ENCODE assay signal across 20 cellular contexts in the genomic region with DNA sequence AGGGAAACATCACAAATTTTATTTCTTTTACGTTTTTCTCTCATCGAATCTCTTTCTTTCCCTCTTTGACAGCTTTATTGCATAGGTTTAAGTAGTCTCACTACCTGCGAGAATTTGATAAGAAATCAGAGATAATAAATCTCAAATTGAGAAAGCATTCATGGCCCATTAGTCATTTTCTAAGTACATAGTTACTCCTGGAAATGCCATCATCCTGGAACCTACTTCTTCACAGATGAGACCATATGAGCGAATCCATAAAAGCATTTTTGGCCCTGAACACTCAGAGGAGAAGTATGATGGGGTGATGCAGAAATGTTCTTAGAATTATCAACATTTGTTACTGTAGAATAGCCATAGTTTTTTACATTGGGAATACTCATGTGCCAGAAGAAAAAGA.
DNase-seq lines count a peak whose midpoint lies in the region; ATAC-seq and TF ChIP-seq lines count a peak whose summit lies in the region.
"Had no signal": no experiment of that assay in that cellular context is flagged by ENCODE, and none has a peak within 500 bp of the region (broad histone marks: within the 10 kb centered on the region; RNA-seq: fewer than 3 reads in every experiment).

No MANE protein-coding gene starts in this region.

- TF ChIP-seq CTCF in Caco-2 (IDR thresholded peaks at IDR 0.05; ENCODE audit: insufficient read depth in 1 of 2, low read depth in 1 of 2, low read length in 1 of 2, severe bottlenecking in 1 of 2, unreplicated experiment in 1 of 2): no peak

- BruUV-seq in Caco-2 (replicated peaks; lab: Mats Ljungman, UMichigan): no TSS peak

- H3K36me3 Mint-ChIP-seq in Caco-2 (ENCODE audit: insufficient read depth, unreplicated experiment): no peaks in the 10 kb centered on the region
- no peaks in the 10 kb centered on the region for H3K36me3 Mint-ChIP-seq in stimulated activated naive B cell treated with anti-CD40 and anti-IgM and Interleukin-4, amounts not matched to agents 10 μg/mL and 1 μg/mL and 100 μg/mL, for 72 hours
- H3K36me3 Mint-ChIP-seq: CD4-positive, alpha-beta memory T cell; T-cell had no signal

- peak overlapping the region; percentile 36 for H3K27ac Mint-ChIP-seq in Caco-2 (ENCODE audit: unreplicated experiment)
- no peak overlapping the region for H3K27ac Mint-ChIP-seq in stimulated activated naive B cell treated with anti-CD40 and anti-IgM and Interleukin-4, amounts not matched to agents 10 μg/mL and 1 μg/mL and 100 μg/mL, for 72 hours
- H3K27ac Mint-ChIP-seq: CD4-positive, alpha-beta memory T cell; GM23338; T-cell had no signal

- no peaks in the 10 kb centered on the region for H3K4me1 Mint-ChIP-seq in Caco-2 (ENCODE audit: low read depth, unreplicated experiment)
- H3K4me1 Mint-ChIP-seq in stimulated activated naive B cell treated with anti-CD40 and anti-IgM and Interleukin-4, amounts not matched to agents 10 μg/mL and 1 μg/mL and 100 μg/mL, for 72 hours: no peaks in the 10 kb centered on the region
- H3K4me1 Mint-ChIP-seq: CD4-positive, alpha-beta memory T cell; T-cell had no signal

- no peak overlapping the region for H3K4me3 Mint-ChIP-seq in Caco-2 (ENCODE audit: unreplicated experiment)
- no peak overlapping the region for H3K4me3 Mint-ChIP-seq in stimulated activated naive B cell treated with anti-CD40 and anti-IgM and Interleukin-4, amounts not matched to agents 10 μg/mL and 1 μg/mL and 100 μg/mL, for 72 hours
- H3K4me3 Mint-ChIP-seq: CD4-positive, alpha-beta memory T cell; GM23338; T-cell had no signal

- no peaks in the 10 kb centered on the region for H3K36me3 ChIP-seq in Caco-2 (ENCODE audit: control insufficient read depth, insufficient read depth, low read length)
- H3K36me3 ChIP-seq: BLaER1 had no signal

- no peaks in the 10 kb centered on the region for H3K27me3 ChIP-seq in Caco-2 (replicated peaks; ENCODE audit: control insufficient read depth, insufficient read depth, low read length)
- H3K27me3 ChIP-seq: BLaER1 had no signal

- intact Hi-C loops in Caco-2 (cut with micrococcal nuclease; ENCODE audit: unreplicated experiment): no loop called here

- POLR2A ChIA-PET in Caco-2 (lab: Charles Lee) (no interaction called here), HEK293T (lab: Yijun Ruan, JAX) (no interaction called here)

- H3K9me3 Mint-ChIP-seq in Caco-2 (ENCODE audit: unreplicated experiment): no peaks in the 10 kb centered on the region
- H3K9me3 Mint-ChIP-seq in stimulated activated naive B cell treated with anti-CD40 and anti-IgM and Interleukin-4, amounts not matched to agents 10 μg/mL and 1 μg/mL and 100 μg/mL, for 72 hours: peaks cover 6 to 8% of the 10 kb centered on the region in 2 donors
- H3K9me3 Mint-ChIP-seq: GM23338 had no signal

- peaks cover 17% of the 10 kb centered on the region; the same call in 1 of the 2 replicates for H3K4me1 ChIP-seq in Caco-2
- H3K4me1 ChIP-seq: BLaER1 had no signal

- DNase-seq in Caco-2 (no peak), HS-27A (ENCODE audit: low read depth) (peak; percentile 35), kidney tubule cell (ENCODE audit: low spot score) (peak; percentile 18), NCI-H345 treated with DMSO at 0.1 percent for 48 hours (lab: John Stamatoyannopoulos, UW; ENCODE audit: unreplicated experiment) (no peak), ACHN (no peak), HEK293T (ENCODE audit: extremely low spot score) (no peak)
- no peak for DNase-seq in stimulated activated naive B cell treated with anti-CD40 and anti-IgM and Interleukin-4, amounts not matched to agents 10 μg/mL and 1 μg/mL and 100 μg/mL, for 72 hours
- DNase-seq: CD4-positive, alpha-beta memory T cell; DMS79; NCI-H1417; NCI-H187; NCI-H2227 treated with DMSO at 0.1 percent for 48 hours; NCI-H524 treated with DMSO at 0.1 percent for 48 hours; Right ventricle myocardium superior; T-cell had no signal

- peak; percentile 72 for ATAC-seq in SK-N-SH treated with all-trans-retinoic acid at 6 μM for 48 hours
- ATAC-seq in stimulated activated naive B cell treated with anti-CD40 and anti-IgM and Interleukin-4, amounts not matched to agents 10 μg/mL and 1 μg/mL and 100 μg/mL, for 72 hours (replicated peaks): no peak
- ATAC-seq: GM23338, HCT116, Panc1, T-cell had no signal

- no peaks in the 10 kb centered on the region for H3K9me3 ChIP-seq in Caco-2

- H3K4me3 ChIP-seq in Caco-2 (ENCODE audit: low read depth, low read length): no peak overlapping the region
- H3K4me3 ChIP-seq: BLaER1, GM23338 had no signal

- no peaks in the 10 kb centered on the region for H3K27me3 Mint-ChIP-seq in Caco-2 (ENCODE audit: insufficient read depth, unreplicated experiment)
- no peaks in the 10 kb centered on the region for H3K27me3 Mint-ChIP-seq in stimulated activated naive B cell treated with anti-CD40 and anti-IgM and Interleukin-4, amounts not matched to agents 10 μg/mL and 1 μg/mL and 100 μg/mL, for 72 hours
- H3K27me3 Mint-ChIP-seq: CD4-positive, alpha-beta memory T cell; T-cell had no signal

- in situ Hi-C loops in ACHN (cut with HindIII; ENCODE audit: low pct_ligation_motif_present, low pct_unique_long_range_greater_than_20kb, low sequenced_read_pairs): no loop called here

- CTCF ChIA-PET in Caco-2 (lab: Charles Lee) (no interaction called here), HEK293T (lab: Yijun Ruan, JAX) (no interaction called here)

TF ChIP-seq in SK-N-SH treated with all-trans-retinoic acid at 6 μM for 48 hours, 23 proteins besides CTCF, POLR2A, EP300 and RAD21 (continues in another document):
- TF ChIP-seq, protein P1, sequence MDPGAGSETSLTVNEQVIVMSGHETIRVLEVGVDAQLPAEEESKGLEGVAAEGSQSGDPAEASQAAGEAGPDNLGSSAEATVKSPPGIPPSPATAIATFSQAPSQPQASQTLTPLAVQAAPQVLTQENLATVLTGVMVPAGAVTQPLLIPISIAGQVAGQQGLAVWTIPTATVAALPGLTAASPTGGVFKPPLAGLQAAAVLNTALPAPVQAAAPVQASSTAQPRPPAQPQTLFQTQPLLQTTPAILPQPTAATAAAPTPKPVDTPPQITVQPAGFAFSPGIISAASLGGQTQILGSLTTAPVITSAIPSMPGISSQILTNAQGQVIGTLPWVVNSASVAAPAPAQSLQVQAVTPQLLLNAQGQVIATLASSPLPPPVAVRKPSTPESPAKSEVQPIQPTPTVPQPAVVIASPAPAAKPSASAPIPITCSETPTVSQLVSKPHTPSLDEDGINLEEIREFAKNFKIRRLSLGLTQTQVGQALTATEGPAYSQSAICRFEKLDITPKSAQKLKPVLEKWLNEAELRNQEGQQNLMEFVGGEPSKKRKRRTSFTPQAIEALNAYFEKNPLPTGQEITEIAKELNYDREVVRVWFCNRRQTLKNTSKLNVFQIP (CRISPR knock-in tag; IDR thresholded peaks at IDR 0.05; ENCODE audit: borderline replicate concordance, low read depth): peak; percentile 70; the same call in 1 of the 2 replicates
- TF ChIP-seq, protein P2, sequence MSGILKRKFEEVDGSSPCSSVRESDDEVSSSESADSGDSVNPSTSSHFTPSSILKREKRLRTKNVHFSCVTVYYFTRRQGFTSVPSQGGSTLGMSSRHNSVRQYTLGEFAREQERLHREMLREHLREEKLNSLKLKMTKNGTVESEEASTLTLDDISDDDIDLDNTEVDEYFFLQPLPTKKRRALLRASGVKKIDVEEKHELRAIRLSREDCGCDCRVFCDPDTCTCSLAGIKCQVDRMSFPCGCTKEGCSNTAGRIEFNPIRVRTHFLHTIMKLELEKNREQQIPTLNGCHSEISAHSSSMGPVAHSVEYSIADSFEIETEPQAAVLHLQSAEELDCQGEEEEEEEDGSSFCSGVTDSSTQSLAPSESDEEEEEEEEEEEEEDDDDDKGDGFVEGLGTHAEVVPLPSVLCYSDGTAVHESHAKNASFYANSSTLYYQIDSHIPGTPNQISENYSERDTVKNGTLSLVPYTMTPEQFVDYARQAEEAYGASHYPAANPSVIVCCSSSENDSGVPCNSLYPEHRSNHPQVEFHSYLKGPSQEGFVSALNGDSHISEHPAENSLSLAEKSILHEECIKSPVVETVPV (CRISPR knock-in tag; IDR thresholded peaks at IDR 0.05): no peak
- TF ChIP-seq OSR1 (CRISPR knock-in tag; IDR thresholded peaks at IDR 0.05) (no peak), ZNF8 (CRISPR knock-in tag; IDR thresholded peaks at IDR 0.05) (no peak), ARNTL (CRISPR knock-in tag; IDR thresholded peaks at IDR 0.05; ENCODE audit: borderline replicate concordance, low read depth) (no peak), RARB (CRISPR knock-in tag; IDR thresholded peaks at IDR 0.05) (no peak)

TF ChIP-seq in HEK293T, 16 proteins besides CTCF, POLR2A, EP300 and RAD21:
- TF ChIP-seq PKNOX1 (IDR thresholded peaks at IDR 0.05): no peak
- TF ChIP-seq L3MBTL2 (conservative IDR thresholded peaks at IDR 0.05): no peak

Comparison
In these comparisons a context has a peak if more than half of its experiments do, and no peak if none do; other contexts are left out.
1. DNase-seq: peak in HS-27A (single experiment) and kidney tubule cell (single experiment); none in Caco-2 (0 of 2), NCI-H345 treated with DMSO at 0.1 percent for 48 hours (single experiment), ACHN (single experiment), HEK293T (single experiment) and stimulated activated naive B cell treated with anti-CD40 and anti-IgM and Interleukin-4, amounts not matched to agents 10 μg/mL and 1 μg/mL and 100 μg/mL, for 72 hours (single experiment).